ENCODE assay signal across 1 cellular context in the genomic region with DNA sequence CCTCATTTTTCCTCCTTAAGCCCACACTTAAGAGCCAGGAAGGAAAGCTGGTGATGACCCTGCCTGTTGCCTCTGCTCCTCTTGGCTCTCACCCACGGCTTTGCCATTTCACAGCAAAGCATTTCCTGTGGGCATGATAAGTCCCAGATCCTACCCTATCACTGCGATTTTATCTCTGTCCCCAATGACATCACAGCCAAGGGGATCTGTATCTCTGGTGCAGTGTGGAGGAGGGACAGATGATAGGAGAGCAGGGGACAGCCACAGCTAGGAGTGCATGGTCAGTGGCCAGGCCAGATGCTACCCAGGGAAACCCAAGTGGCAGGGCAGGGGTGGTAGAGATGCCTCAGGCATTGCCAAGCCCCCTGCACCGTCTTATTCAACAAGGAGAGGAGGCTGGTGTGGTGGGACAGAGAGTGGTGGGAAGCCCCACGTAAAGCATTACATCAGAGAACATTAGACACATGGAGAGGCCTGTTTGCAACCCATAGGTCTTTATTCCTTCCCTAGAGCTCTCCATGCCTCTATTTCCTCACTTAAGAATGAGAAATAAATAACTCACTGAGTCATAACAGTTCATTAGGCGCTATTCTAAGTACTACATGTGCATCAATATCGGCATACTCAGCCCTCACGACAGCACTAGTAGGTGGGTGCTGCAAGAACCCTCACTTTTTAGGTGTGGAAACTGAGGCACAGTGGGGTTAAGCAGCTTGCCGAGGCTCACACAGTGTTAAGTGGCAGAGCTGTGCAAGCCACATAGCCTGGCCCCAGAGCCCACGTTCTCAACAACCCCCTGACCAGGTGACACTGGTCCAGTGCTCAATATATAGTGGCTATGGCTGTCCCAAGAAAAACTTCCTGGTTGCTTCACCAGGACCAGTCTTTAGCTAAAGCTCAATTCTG.
TF ChIP-seq lines count a peak whose summit lies in the region.

No MANE protein-coding gene starts in this region.

TF ChIP-seq in GM12878, 131 proteins besides CTCF, POLR2A, EP300 and RAD21:
- TF ChIP-seq ZBED1 (IDR thresholded peaks at IDR 0.05; ENCODE audit: borderline replicate concordance) (0 out of 2 replicates have a peak, but pooled peaks have one; percentile 30), ATF7 (IDR thresholded peaks at IDR 0.05; ENCODE audit: low read depth) (peak; percentile 76), SIN3A (IDR thresholded peaks at IDR 0.05; ENCODE audit: low read depth, low read length) (peak; percentile 26; the same call in 1 of the 2 replicates), HDGF (IDR thresholded peaks at IDR 0.05) (0 out of 2 replicates have a peak, but pooled peaks have one; percentile 12), ETV6 (conservative IDR thresholded peaks at IDR 0.05 in 1 of 2, IDR thresholded peaks at IDR 0.05 in 1 of 2; ENCODE audit: borderline replicate concordance in 1 of 2, low read depth in 1 of 2) (no peak), MTA3 (IDR thresholded peaks at IDR 0.05; ENCODE audit: borderline replicate concordance, low read length) (no peak), CHD2 (IDR thresholded peaks at IDR 0.05; ENCODE audit: borderline replicate concordance, low read depth, low read length) (0 out of 2 replicates have a peak, but pooled peaks have one; percentile 17), SPI1 (IDR thresholded peaks at IDR 0.05; ENCODE audit: borderline replicate concordance, insufficient read depth, low read depth, low read length) (no peak)
- TF ChIP-seq, protein P1, sequence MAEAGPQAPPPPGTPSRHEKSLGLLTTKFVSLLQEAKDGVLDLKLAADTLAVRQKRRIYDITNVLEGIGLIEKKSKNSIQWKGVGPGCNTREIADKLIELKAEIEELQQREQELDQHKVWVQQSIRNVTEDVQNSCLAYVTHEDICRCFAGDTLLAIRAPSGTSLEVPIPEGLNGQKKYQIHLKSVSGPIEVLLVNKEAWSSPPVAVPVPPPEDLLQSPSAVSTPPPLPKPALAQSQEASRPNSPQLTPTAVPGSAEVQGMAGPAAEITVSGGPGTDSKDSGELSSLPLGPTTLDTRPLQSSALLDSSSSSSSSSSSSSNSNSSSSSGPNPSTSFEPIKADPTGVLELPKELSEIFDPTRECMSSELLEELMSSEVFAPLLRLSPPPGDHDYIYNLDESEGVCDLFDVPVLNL (IDR thresholded peaks at IDR 0.05; ENCODE audit: low read depth, low read length), result no peak
TF ChIP-seq in GM12878: peak in this region for 5.
